24 cellular contexts compared by ENCODE assay signal in the genomic region with DNA sequence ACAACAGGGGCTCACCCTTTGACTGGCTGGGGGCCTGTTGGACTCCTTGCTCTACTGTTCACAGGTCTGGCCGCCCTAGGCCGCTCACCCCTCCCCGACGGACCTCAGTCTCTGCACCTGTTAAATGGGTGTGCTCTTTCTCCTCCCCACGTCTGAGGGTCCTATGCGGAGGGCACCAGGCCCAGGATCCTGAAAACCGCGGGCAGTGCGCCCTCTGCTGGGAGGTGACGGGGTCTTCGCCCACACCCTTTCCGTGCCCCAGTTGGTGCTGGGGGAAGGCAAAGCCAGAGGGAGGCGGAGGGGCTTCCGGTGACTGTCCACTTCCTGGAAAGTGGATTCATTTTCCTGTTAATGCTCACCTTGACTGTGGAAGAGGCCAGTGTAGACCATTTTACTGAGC.
A peak's percentile ranks its signal among the peaks of the same experiment; 100 is the strongest.
DNase-seq lines count a peak whose midpoint lies in the region; ATAC-seq and TF ChIP-seq lines count a peak whose summit lies in the region.
"Had no signal": no experiment of that assay in that cellular context is flagged by ENCODE, and none has a peak within 500 bp of the region (broad histone marks: within the 10 kb centered on the region; RNA-seq: fewer than 3 reads in every experiment).

No MANE protein-coding gene starts in this region.

- no peaks in the 10 kb centered on the region for H3K4me1 Mint-ChIP-seq in stimulated activated naive CD8-positive, alpha-beta T cell treated with anti-CD3 and anti-CD28 coated beads, Interleukin-15, amount 100 ng/mL, for 72 hours
- H3K4me1 Mint-ChIP-seq: activated B cell treated with CpG ODN at 0.5 μM for 24 hours; activated naive CD4-positive, alpha-beta T cell treated with anti-CD3 and anti-CD28 coated beads, Interleukin-2, amount 10 ng/mL, durations not matched to agents 7 days and 5 days; CD14-positive monocyte; natural killer cell had no signal

- peak; percentile 65 for ATAC-seq in SK-N-SH treated with all-trans-retinoic acid at 6 μM for 48 hours
- no peak for ATAC-seq in stimulated activated naive CD8-positive, alpha-beta T cell treated with anti-CD3 and anti-CD28 coated beads, Interleukin-15, amount 100 ng/mL, for 72 hours
- ATAC-seq in HG03520 (IDR thresholded peaks at IDR 0.05; ENCODE audit: unreplicated experiment), result no peak
- ATAC-seq: activated CD8-positive, alpha-beta T cell treated with anti-CD3 and anti-CD28 coated beads for 36 hours; activated T-cell treated with anti-CD3 and anti-CD28 coated beads, Interleukin-2, amount 50 U/mL, for 4 hours; left cardiac atrium; natural killer cell had no signal

- no peak overlapping the region for H3K27ac ChIP-seq in Karpas-422 (ENCODE audit: low read length)
- H3K27ac ChIP-seq: ascending aorta, esophagus squamous epithelium, skin epidermis had no signal

- no peak overlapping the region for H3K27ac Mint-ChIP-seq in stimulated activated naive CD8-positive, alpha-beta T cell treated with anti-CD3 and anti-CD28 coated beads, Interleukin-15, amount 100 ng/mL, for 72 hours
- H3K27ac Mint-ChIP-seq: activated B cell treated with CpG ODN at 0.5 μM for 24 hours; activated CD8-positive, alpha-beta T cell treated with anti-CD3 and anti-CD28 coated beads for 36 hours; activated naive CD4-positive, alpha-beta T cell treated with anti-CD3 and anti-CD28 coated beads, Interleukin-2, amount 10 ng/mL, durations not matched to agents 7 days and 5 days; CD14-positive monocyte; natural killer cell; progenitor cell of endocrine pancreas; T-helper 2 cell treated with Interferon-gamma antibody and Interleukin-4, amounts not matched to agents 5 μg/mL and 100 μg/mL, for 36 hours had no signal

- no peaks in the 10 kb centered on the region for H4K20me1 ChIP-seq in Karpas-422 (ENCODE audit: insufficient read depth, low read depth, low read length)

- H3K9me2 ChIP-seq in Karpas-422 (replicated peaks; ENCODE audit: insufficient read depth, low read length), result no peaks in the 10 kb centered on the region

- no peaks in the 10 kb centered on the region for H3K36me3 ChIP-seq in Karpas-422 (ENCODE audit: insufficient read depth, low read length)
- H3K36me3 ChIP-seq: ascending aorta, esophagus squamous epithelium had no signal

- H2AFZ ChIP-seq in Karpas-422 (ENCODE audit: low read length), result no peak overlapping the region

- H3K9ac ChIP-seq in Karpas-422 (ENCODE audit: low read length), result no peak overlapping the region

- H3K4me1 ChIP-seq in Karpas-422 (ENCODE audit: low read length), result no peaks in the 10 kb centered on the region
- H3K4me1 ChIP-seq: ascending aorta, esophagus squamous epithelium had no signal

- no peaks in the 10 kb centered on the region for H3K27me3 Mint-ChIP-seq in stimulated activated naive CD8-positive, alpha-beta T cell treated with anti-CD3 and anti-CD28 coated beads, Interleukin-15, amount 100 ng/mL, for 72 hours
- H3K27me3 Mint-ChIP-seq: activated B cell treated with CpG ODN at 0.5 μM for 24 hours; activated CD8-positive, alpha-beta T cell treated with anti-CD3 and anti-CD28 coated beads for 36 hours; activated naive CD4-positive, alpha-beta T cell treated with anti-CD3 and anti-CD28 coated beads, Interleukin-2, amount 10 ng/mL, durations not matched to agents 7 days and 5 days; progenitor cell of endocrine pancreas had no signal

- H3K9me3 ChIP-seq in Karpas-422 (ENCODE audit: low read length), result no peaks in the 10 kb centered on the region; the same call in 1 of the 2 replicates
- H3K9me3 ChIP-seq: ascending aorta had no signal

- H3K4me2 ChIP-seq in Karpas-422 (ENCODE audit: low read depth, low read length, poor library complexity, severe bottlenecking), result no peak overlapping the region

- no peaks in the 10 kb centered on the region for H3K79me2 ChIP-seq in Karpas-422 (ENCODE audit: low read length)

- no peaks in the 10 kb centered on the region; the same call in 1 of the 2 replicates for H3K27me3 ChIP-seq in Karpas-422 (ENCODE audit: low read length)
- H3K27me3 ChIP-seq: ascending aorta, esophagus squamous epithelium had no signal

- H3K9me3 Mint-ChIP-seq in stimulated activated naive CD8-positive, alpha-beta T cell treated with anti-CD3 and anti-CD28 coated beads, Interleukin-15, amount 100 ng/mL, for 72 hours, result peaks cover 10 to 26% of the 10 kb centered on the region in 2 donors

- peak; percentile 38 for DNase-seq in NCI-H82 (lab: John Stamatoyannopoulos, UW)
- DNase-seq in NCI-H82 treated with DMSO at 0.1 percent for 48 hours (lab: John Stamatoyannopoulos, UW; ENCODE audit: unreplicated experiment), result no peak
- DNase-seq in Karpas-422, result peak; percentile 72
- no peak for DNase-seq in stimulated activated naive CD8-positive, alpha-beta T cell treated with anti-CD3 and anti-CD28 coated beads, Interleukin-15, amount 100 ng/mL, for 72 hours
- DNase-seq in effector CD4-positive, alpha-beta T cell, result no peak
- no peak for DNase-seq in NCI-H345 treated with DMSO at 0.1 percent for 48 hours (lab: John Stamatoyannopoulos, UW; ENCODE audit: unreplicated experiment)
- DNase-seq: activated B cell treated with CpG ODN at 0.5 μM for 24 hours; activated CD8-positive, alpha-beta T cell treated with anti-CD3 and anti-CD28 coated beads for 36 hours; activated naive CD4-positive, alpha-beta T cell treated with anti-CD3 and anti-CD28 coated beads, Interleukin-2, amount 10 ng/mL, durations not matched to agents 7 days and 5 days; activated T-cell treated with anti-CD3 and anti-CD28 coated beads, Interleukin-2, amount 50 U/mL, for 4 hours; effector memory CD4-positive, alpha-beta T cell; esophagus squamous epithelium; left cardiac atrium; mesendoderm; natural killer cell; NCI-H1436 treated with DMSO at 0.1 percent for 48 hours; stimulated activated CD4-positive, alpha-beta T cell treated with anti-CD3 and anti-CD28 coated beads, Interleukin-4, amount 100 ng/mL, for 1 hour had no signal

- H3K4me3 Mint-ChIP-seq in stimulated activated naive CD8-positive, alpha-beta T cell treated with anti-CD3 and anti-CD28 coated beads, Interleukin-15, amount 100 ng/mL, for 72 hours, result no peak overlapping the region
- H3K4me3 Mint-ChIP-seq: activated B cell treated with CpG ODN at 0.5 μM for 24 hours; activated CD8-positive, alpha-beta T cell treated with anti-CD3 and anti-CD28 coated beads for 36 hours; activated naive CD4-positive, alpha-beta T cell treated with anti-CD3 and anti-CD28 coated beads, Interleukin-2, amount 10 ng/mL, durations not matched to agents 7 days and 5 days; activated T-cell treated with anti-CD3 and anti-CD28 coated beads, Interleukin-2, amount 50 U/mL, for 4 hours; CD14-positive monocyte; natural killer cell; T-helper 2 cell treated with Interferon-gamma antibody and Interleukin-4, amounts not matched to agents 5 μg/mL and 100 μg/mL, for 36 hours had no signal

- no peak overlapping the region for H3K4me3 ChIP-seq in Karpas-422 (ENCODE audit: low read length)
- H3K4me3 ChIP-seq: ascending aorta, esophagus squamous epithelium, skin epidermis had no signal

TF ChIP-seq in SK-N-SH treated with all-trans-retinoic acid at 6 μM for 48 hours, 23 proteins besides CTCF, POLR2A, EP300 and RAD21:
- TF ChIP-seq SNAI2 (CRISPR knock-in tag; IDR thresholded peaks at IDR 0.05) (no peak), ZC3H10 (CRISPR knock-in tag; IDR thresholded peaks at IDR 0.05) (no peak), ZNF70 (CRISPR knock-in tag; IDR thresholded peaks at IDR 0.05) (no peak), ZFP30 (CRISPR knock-in tag; IDR thresholded peaks at IDR 0.05) (no peak), OSR1 (CRISPR knock-in tag; IDR thresholded peaks at IDR 0.05) (no peak)
- TF ChIP-seq, protein P1, sequence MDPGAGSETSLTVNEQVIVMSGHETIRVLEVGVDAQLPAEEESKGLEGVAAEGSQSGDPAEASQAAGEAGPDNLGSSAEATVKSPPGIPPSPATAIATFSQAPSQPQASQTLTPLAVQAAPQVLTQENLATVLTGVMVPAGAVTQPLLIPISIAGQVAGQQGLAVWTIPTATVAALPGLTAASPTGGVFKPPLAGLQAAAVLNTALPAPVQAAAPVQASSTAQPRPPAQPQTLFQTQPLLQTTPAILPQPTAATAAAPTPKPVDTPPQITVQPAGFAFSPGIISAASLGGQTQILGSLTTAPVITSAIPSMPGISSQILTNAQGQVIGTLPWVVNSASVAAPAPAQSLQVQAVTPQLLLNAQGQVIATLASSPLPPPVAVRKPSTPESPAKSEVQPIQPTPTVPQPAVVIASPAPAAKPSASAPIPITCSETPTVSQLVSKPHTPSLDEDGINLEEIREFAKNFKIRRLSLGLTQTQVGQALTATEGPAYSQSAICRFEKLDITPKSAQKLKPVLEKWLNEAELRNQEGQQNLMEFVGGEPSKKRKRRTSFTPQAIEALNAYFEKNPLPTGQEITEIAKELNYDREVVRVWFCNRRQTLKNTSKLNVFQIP (CRISPR knock-in tag; IDR thresholded peaks at IDR 0.05; ENCODE audit: borderline replicate concordance, low read depth), result no peak
- TF ChIP-seq, protein P2, sequence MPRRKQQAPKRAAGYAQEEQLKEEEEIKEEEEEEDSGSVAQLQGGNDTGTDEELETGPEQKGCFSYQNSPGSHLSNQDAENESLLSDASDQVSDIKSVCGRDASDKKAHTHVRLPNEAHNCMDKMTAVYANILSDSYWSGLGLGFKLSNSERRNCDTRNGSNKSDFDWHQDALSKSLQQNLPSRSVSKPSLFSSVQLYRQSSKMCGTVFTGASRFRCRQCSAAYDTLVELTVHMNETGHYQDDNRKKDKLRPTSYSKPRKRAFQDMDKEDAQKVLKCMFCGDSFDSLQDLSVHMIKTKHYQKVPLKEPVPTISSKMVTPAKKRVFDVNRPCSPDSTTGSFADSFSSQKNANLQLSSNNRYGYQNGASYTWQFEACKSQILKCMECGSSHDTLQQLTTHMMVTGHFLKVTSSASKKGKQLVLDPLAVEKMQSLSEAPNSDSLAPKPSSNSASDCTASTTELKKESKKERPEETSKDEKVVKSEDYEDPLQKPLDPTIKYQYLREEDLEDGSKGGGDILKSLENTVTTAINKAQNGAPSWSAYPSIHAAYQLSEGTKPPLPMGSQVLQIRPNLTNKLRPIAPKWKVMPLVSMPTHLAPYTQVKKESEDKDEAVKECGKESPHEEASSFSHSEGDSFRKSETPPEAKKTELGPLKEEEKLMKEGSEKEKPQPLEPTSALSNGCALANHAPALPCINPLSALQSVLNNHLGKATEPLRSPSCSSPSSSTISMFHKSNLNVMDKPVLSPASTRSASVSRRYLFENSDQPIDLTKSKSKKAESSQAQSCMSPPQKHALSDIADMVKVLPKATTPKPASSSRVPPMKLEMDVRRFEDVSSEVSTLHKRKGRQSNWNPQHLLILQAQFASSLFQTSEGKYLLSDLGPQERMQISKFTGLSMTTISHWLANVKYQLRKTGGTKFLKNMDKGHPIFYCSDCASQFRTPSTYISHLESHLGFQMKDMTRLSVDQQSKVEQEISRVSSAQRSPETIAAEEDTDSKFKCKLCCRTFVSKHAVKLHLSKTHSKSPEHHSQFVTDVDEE (CRISPR knock-in tag; IDR thresholded peaks at IDR 0.05), result no peak

Comparison
In these comparisons a context has a peak if more than half of its experiments do, and no peak if none do; other contexts are left out.
1. DNase-seq: peak in NCI-H82 (single experiment) and Karpas-422 (single experiment); none in NCI-H82 treated with DMSO at 0.1 percent for 48 hours (single experiment), stimulated activated naive CD8-positive, alpha-beta T cell treated with anti-CD3 and anti-CD28 coated beads, Interleukin-15, amount 100 ng/mL, for 72 hours (0 of 2), effector CD4-positive, alpha-beta T cell (single experiment) and NCI-H345 treated with DMSO at 0.1 percent for 48 hours (single experiment).